Comparison of ENCODE assay signal across 12 cellular contexts in genomic region chr13:50731400-50731799, GRCh38.
DNase-seq lines count a peak whose midpoint lies in the region; ATAC-seq and TF ChIP-seq lines count a peak whose summit lies in the region.
"Had no signal": no experiment of that assay in that cellular context is flagged by ENCODE, and none has a peak within 500 bp of the region (broad histone marks: within the 10 kb centered on the region; RNA-seq: fewer than 3 reads in every experiment).

No MANE protein-coding gene starts in this region.

- H3K4me3 ChIP-seq in esophagus squamous epithelium: no peak overlapping the region
- no peak overlapping the region for H3K4me3 ChIP-seq in mesendoderm (ENCODE audit: low read length)

- peaks cover 6% of the 10 kb centered on the region for H3K36me3 Mint-ChIP-seq in activated CD4-positive, alpha-beta T cell treated with anti-CD3 and anti-CD28 coated beads, Interleukin-2, amount 10 ng/mL, durations not matched to agents 7 days and 5 days (ENCODE audit: low read depth)
- peaks cover 6 to 8% of the 10 kb centered on the region in 2 donors for H3K36me3 Mint-ChIP-seq in stimulated activated naive B cell treated with anti-CD40 and anti-IgM and Interleukin-4, amounts not matched to agents 10 μg/mL and 1 μg/mL and 100 μg/mL, for 72 hours

- H2BK5ac ChIP-seq in mesendoderm (ENCODE audit: low read length): no peak overlapping the region

- no peak overlapping the region for H3K4me2 ChIP-seq in mesendoderm (ENCODE audit: low read length)
- H3K4me2 ChIP-seq: KMS-11 had no signal

- no peak for ATAC-seq in stimulated activated naive B cell treated with anti-CD40 and anti-IgM and Interleukin-4, amounts not matched to agents 10 μg/mL and 1 μg/mL and 100 μg/mL, for 72 hours (replicated peaks)
- ATAC-seq in GM21737 (IDR thresholded peaks at IDR 0.05; ENCODE audit: unreplicated experiment): no peak

- no peak overlapping the region for H4K8ac ChIP-seq in mesendoderm (ENCODE audit: low read depth, low read length)

- CTCF ChIA-PET in activated CD4-positive, alpha-beta T cell treated with anti-CD3 and anti-CD28 coated beads, Interleukin-2, amount 10 ng/mL, durations not matched to agents 7 days and 5 days (lab: Charles Lee): no interaction called here

- POLR2A ChIA-PET in activated CD4-positive, alpha-beta T cell treated with anti-CD3 and anti-CD28 coated beads, Interleukin-2, amount 10 ng/mL, durations not matched to agents 7 days and 5 days (lab: Charles Lee): no interaction called here

- H3K27ac ChIP-seq in esophagus squamous epithelium (peak overlapping the region in 3 of 4 donors; percentile 30 to 60 (median 34)), mesendoderm (ENCODE audit: low read depth, low read length) (no peak overlapping the region)
- H3K27ac ChIP-seq: KMS-11, parathyroid adenoma had no signal

- no peak overlapping the region for H3K56ac ChIP-seq in mesendoderm (ENCODE audit: low read length)

- intact Hi-C loops in esophagus squamous epithelium (cut with DNase I): no loop called here

- no peak overlapping the region for H3K9ac ChIP-seq in mesendoderm (ENCODE audit: low read length)
- H3K9ac ChIP-seq: KMS-11, parathyroid adenoma had no signal

- H2BK120ac ChIP-seq in mesendoderm (ENCODE audit: low read depth, low read length): no peak overlapping the region

- no peaks in the 10 kb centered on the region for H3K9me3 ChIP-seq in esophagus squamous epithelium

- no peak overlapping the region for H3K4me3 Mint-ChIP-seq in activated CD4-positive, alpha-beta T cell treated with anti-CD3 and anti-CD28 coated beads, Interleukin-2, amount 10 ng/mL, durations not matched to agents 7 days and 5 days
- no peak overlapping the region for H3K4me3 Mint-ChIP-seq in stimulated activated naive B cell treated with anti-CD40 and anti-IgM and Interleukin-4, amounts not matched to agents 10 μg/mL and 1 μg/mL and 100 μg/mL, for 72 hours

- peaks cover 26% of the 10 kb centered on the region for H3K4me1 Mint-ChIP-seq in activated CD4-positive, alpha-beta T cell treated with anti-CD3 and anti-CD28 coated beads, Interleukin-2, amount 10 ng/mL, durations not matched to agents 7 days and 5 days
- H3K4me1 Mint-ChIP-seq in stimulated activated naive B cell treated with anti-CD40 and anti-IgM and Interleukin-4, amounts not matched to agents 10 μg/mL and 1 μg/mL and 100 μg/mL, for 72 hours: peaks cover 11 to 28% of the 10 kb centered on the region in 2 donors

- H3K36me3 ChIP-seq in esophagus squamous epithelium (no peaks in the 10 kb centered on the region), mesendoderm (ENCODE audit: control insufficient read depth, insufficient read depth, low read length) (no peaks in the 10 kb centered on the region)

- peak overlapping the region; percentile 9 for H3K27ac Mint-ChIP-seq in activated CD4-positive, alpha-beta T cell treated with anti-CD3 and anti-CD28 coated beads, Interleukin-2, amount 10 ng/mL, durations not matched to agents 7 days and 5 days
- peak overlapping the region; percentile 27 for H3K27ac Mint-ChIP-seq in stimulated activated naive B cell treated with anti-CD40 and anti-IgM and Interleukin-4, amounts not matched to agents 10 μg/mL and 1 μg/mL and 100 μg/mL, for 72 hours

- no peak overlapping the region for H3K18ac ChIP-seq in mesendoderm (ENCODE audit: low read length)

- peaks cover 3% of the 10 kb centered on the region for H3K9me3 Mint-ChIP-seq in activated CD4-positive, alpha-beta T cell treated with anti-CD3 and anti-CD28 coated beads, Interleukin-2, amount 10 ng/mL, durations not matched to agents 7 days and 5 days
- peaks cover 0 to 4% of the 10 kb centered on the region in 2 donors for H3K9me3 Mint-ChIP-seq in stimulated activated naive B cell treated with anti-CD40 and anti-IgM and Interleukin-4, amounts not matched to agents 10 μg/mL and 1 μg/mL and 100 μg/mL, for 72 hours

- H2BK15ac ChIP-seq in mesendoderm (replicated peaks; ENCODE audit: low read depth): no peak overlapping the region

- no peak overlapping the region for H4K5ac ChIP-seq in mesendoderm (ENCODE audit: low read length)

- peaks cover 0 to 19% (median 14%) of the 10 kb centered on the region in 3 donors for H3K4me1 ChIP-seq in esophagus squamous epithelium
- H3K4me1 ChIP-seq in mesendoderm (ENCODE audit: control insufficient read depth, low read depth, low read length): no peaks in the 10 kb centered on the region
- H3K4me1 ChIP-seq: parathyroid adenoma had no signal

- no peak overlapping the region for H3K23ac ChIP-seq in mesendoderm (ENCODE audit: low read length)

- H3K27me3 ChIP-seq in esophagus squamous epithelium (no peaks in the 10 kb centered on the region), mesendoderm (ENCODE audit: insufficient read depth, low read length, poor library complexity) (no peaks in the 10 kb centered on the region)

- H2AK5ac ChIP-seq in mesendoderm (ENCODE audit: low read length): no peak overlapping the region

- no peak for TF ChIP-seq CTCF in esophagus squamous epithelium (IDR thresholded peaks at IDR 0.05)

- no peaks in the 10 kb centered on the region for H3K79me2 ChIP-seq in mesendoderm (ENCODE audit: control insufficient read depth, insufficient read depth, low read length)
- H3K79me2 ChIP-seq: parathyroid adenoma had no signal

- DNase-seq in activated CD4-positive, alpha-beta T cell treated with anti-CD3 and anti-CD28 coated beads, Interleukin-2, amount 10 ng/mL, durations not matched to agents 7 days and 5 days: peak; percentile 12
- no peak for DNase-seq in activated CD4-positive, alpha-beta T cell treated with anti-CD3 and anti-CD28 coated beads, Interleukin-2, amount 50 U/mL, for 1 hour
- DNase-seq in NCI-H748 (lab: John Stamatoyannopoulos, UW; ENCODE audit: unreplicated experiment) (peak; percentile 75), esophagus squamous epithelium (lab: John Stamatoyannopoulos, UW) (no peak), mesendoderm (no peak), NCI-H82 treated with DMSO at 0.1 percent for 48 hours (lab: John Stamatoyannopoulos, UW; ENCODE audit: unreplicated experiment) (no peak)
- DNase-seq in stimulated activated naive B cell treated with anti-CD40 and anti-IgM and Interleukin-4, amounts not matched to agents 10 μg/mL and 1 μg/mL and 100 μg/mL, for 72 hours: no peak
- DNase-seq: activated CD4-positive, alpha-beta T cell treated with anti-CD3 and anti-CD28 coated beads, Interleukin-2, amount 50 U/mL, for 48 hours; central memory CD4-positive, alpha-beta T cell had no signal

- peaks cover 10% of the 10 kb centered on the region for H3K27me3 Mint-ChIP-seq in activated CD4-positive, alpha-beta T cell treated with anti-CD3 and anti-CD28 coated beads, Interleukin-2, amount 10 ng/mL, durations not matched to agents 7 days and 5 days
- H3K27me3 Mint-ChIP-seq in stimulated activated naive B cell treated with anti-CD40 and anti-IgM and Interleukin-4, amounts not matched to agents 10 μg/mL and 1 μg/mL and 100 μg/mL, for 72 hours: no peaks in the 10 kb centered on the region

- no peak overlapping the region for H3K4ac ChIP-seq in mesendoderm (ENCODE audit: low read depth, low read length)

- no peaks in the 10 kb centered on the region for H3K79me1 ChIP-seq in mesendoderm (ENCODE audit: low read length)

- no peak for TF ChIP-seq POLR2A in esophagus squamous epithelium (IDR thresholded peaks at IDR 0.05)

Comparison
In these comparisons a context has a peak if more than half of its experiments do, and no peak if none do; other contexts are left out.
1. DNase-seq: peak in activated CD4-positive, alpha-beta T cell treated with anti-CD3 and anti-CD28 coated beads, Interleukin-2, amount 10 ng/mL, durations not matched to agents 7 days and 5 days (single experiment) and NCI-H748 (single experiment); none in activated CD4-positive, alpha-beta T cell treated with anti-CD3 and anti-CD28 coated beads, Interleukin-2, amount 50 U/mL, for 1 hour (single experiment), esophagus squamous epithelium (single experiment), stimulated activated naive B cell treated with anti-CD40 and anti-IgM and Interleukin-4, amounts not matched to agents 10 μg/mL and 1 μg/mL and 100 μg/mL, for 72 hours (single experiment), mesendoderm (single experiment) and NCI-H82 treated with DMSO at 0.1 percent for 48 hours (single experiment).